23 cellular contexts compared by ENCODE assay signal in genomic region chr7:36306722-36307121, GRCh38.
"Had no signal": no experiment of that assay in that cellular context is flagged by ENCODE, and none has a peak within 500 bp of the region (broad histone marks: within the 10 kb centered on the region; RNA-seq: fewer than 3 reads in every experiment).

No MANE protein-coding gene starts in this region.

- H3K36me3 ChIP-seq: adrenal gland, left ventricle myocardium inferior, right atrium auricular region, spleen, upper lobe of left lung, WERI-Rb-1 had no signal

- H3K27me3 ChIP-seq: adrenal gland, body of pancreas, right atrium auricular region, spleen, upper lobe of left lung had no signal

- DNase-seq: activated CD4-positive, alpha-beta memory T cell treated with anti-CD3 and anti-CD28 coated beads for 36 hours; activated CD4-positive, alpha-beta T cell treated with anti-CD3 and anti-CD28 coated beads, Interleukin-2, amount 10 ng/mL, durations not matched to agents 24 days and 14 days; activated naive CD4-positive, alpha-beta T cell treated with anti-CD3 and anti-CD28 coated beads for 36 hours; activated naive CD8-positive, alpha-beta T cell treated with anti-CD3 and anti-CD28 coated beads for 36 hours; activated T-cell treated with anti-CD3 and anti-CD28 coated beads, Interleukin-2, amount 50 U/mL, for 48 hours; aorta; effector CD8-positive, alpha-beta T cell; left ventricle myocardium inferior; mesendoderm; mucosa of descending colon; spleen; stimulated activated naive CD4-positive, alpha-beta T cell treated with Interleukin-2 at 50 U/mL for 16 hours; T-helper 17 cell; T1000; upper lobe of left lung; WERI-Rb-1 had no signal

- H3K27ac ChIP-seq: adrenal gland, body of pancreas, epithelial cell of prostate, left ventricle myocardium inferior, right atrium auricular region, spleen, upper lobe of left lung, WERI-Rb-1 had no signal

- H3K4me3 ChIP-seq: adrenal gland, body of pancreas, left ventricle myocardium inferior, lung, mucosa of descending colon, right atrium auricular region, spleen, upper lobe of left lung had no signal

- H3K9me3 ChIP-seq: adrenal gland, body of pancreas, left ventricle myocardium inferior, mucosa of descending colon, right atrium auricular region, spleen, upper lobe of left lung had no signal

- ATAC-seq: activated CD4-positive, CD25-positive, alpha-beta regulatory T cell treated with anti-CD3 and anti-CD28 coated beads, Interleukin-2, amount 50 U/mL, for 24 hours; body of pancreas; mucosa of descending colon; natural killer cell treated with Interleukin-12 subunit alpha and Interleukin-12 subunit beta and Interleukin-15 and Interleukin-18, amount 100 ng/mL, for 72 hours; T-helper 17 cell had no signal
